Comparison of ENCODE assay signal across 33 cellular contexts in genomic region chr20:40856653-40857052, GRCh38.
"Had no signal": no experiment of that assay in that cellular context is flagged by ENCODE, and none has a peak within 500 bp of the region (broad histone marks: within the 10 kb centered on the region; RNA-seq: fewer than 3 reads in every experiment).

No MANE protein-coding gene starts in this region.

- H3K27ac Mint-ChIP-seq: activated B cell treated with CpG ODN at 0.5 μM for 24 hours; activated CD4-positive, alpha-beta memory T cell treated with anti-CD3 and anti-CD28 coated beads for 36 hours; activated CD4-positive, alpha-beta T cell treated with anti-CD3 and anti-CD28 coated beads, Interleukin-2, amount 10 ng/mL, durations not matched to agents 24 days and 14 days; activated CD8-positive, alpha-beta T cell treated with anti-CD3 and anti-CD28 coated beads for 36 hours; activated naive CD4-positive, alpha-beta T cell treated with anti-CD3 and anti-CD28 coated beads for 36 hours; activated naive CD4-positive, alpha-beta T cell treated with anti-CD3 and anti-CD28 coated beads, Interleukin-2, amount 50 U/mL, for 72 hours; activated naive CD8-positive, alpha-beta T cell treated with anti-CD3 and anti-CD28 coated beads for 36 hours; activated T-cell treated with anti-CD3 and anti-CD28 coated beads, Interleukin-2, amount 50 U/mL, for 72 hours; activated T-helper 1 cell treated with anti-CD3 and anti-CD28 coated beads, Interleukin-12 subunit alpha, Interleukin-12 subunit beta, Interleukin-2, Interleukin-4 antibody, amounts not matched to agents 30 ng/mL and 10 ng/mL and 1 ng/mL, durations not matched to agents 14 hours and 24 hours and 36 hours; activated T-helper 17 cell treated with anti-CD3 and anti-CD28 coated beads, Interleukin-2, amount 50 U/mL, for 72 hours; T-helper 1 cell treated with Interleukin-12 subunit alpha and Interleukin-12 subunit beta and Interleukin-4 antibody, amounts not matched to agents 30 μg/mL and 1 μg/mL, for 36 hours; T-helper 2 cell treated with Interferon-gamma antibody and Interleukin-4, amounts not matched to agents 5 μg/mL and 100 μg/mL, for 36 hours had no signal

- H3K4me3 Mint-ChIP-seq: activated B cell treated with CpG ODN at 0.5 μM for 24 hours; activated CD4-positive, alpha-beta memory T cell treated with anti-CD3 and anti-CD28 coated beads for 36 hours; activated CD4-positive, alpha-beta T cell treated with anti-CD3 and anti-CD28 coated beads, Interleukin-2, amount 10 ng/mL, durations not matched to agents 24 days and 14 days; activated CD8-positive, alpha-beta T cell treated with anti-CD3 and anti-CD28 coated beads for 36 hours; activated naive CD4-positive, alpha-beta T cell treated with anti-CD3 and anti-CD28 coated beads for 36 hours; activated naive CD8-positive, alpha-beta T cell treated with anti-CD3 and anti-CD28 coated beads for 36 hours; activated T-cell treated with anti-CD3 and anti-CD28 coated beads, Interleukin-2, amount 50 U/mL, for 4 hours; activated T-cell treated with anti-CD3 and anti-CD28 coated beads, Interleukin-2, amount 50 U/mL, for 72 hours; activated T-helper 1 cell treated with anti-CD3 and anti-CD28 coated beads, Interleukin-12 subunit alpha, Interleukin-12 subunit beta, Interleukin-2, Interleukin-4 antibody, amounts not matched to agents 30 ng/mL and 10 ng/mL and 1 ng/mL, durations not matched to agents 14 hours and 24 hours and 36 hours; activated T-helper 17 cell treated with anti-CD3 and anti-CD28 coated beads, Interleukin-2, amount 50 U/mL, for 72 hours; T-helper 1 cell treated with Interleukin-12 subunit alpha and Interleukin-12 subunit beta and Interleukin-4 antibody, amounts not matched to agents 30 μg/mL and 1 μg/mL, for 36 hours; T-helper 2 cell treated with Interferon-gamma antibody and Interleukin-4, amounts not matched to agents 5 μg/mL and 100 μg/mL, for 36 hours had no signal

- H3K27me3 Mint-ChIP-seq: activated B cell treated with CpG ODN at 0.5 μM for 24 hours; activated CD4-positive, alpha-beta T cell treated with anti-CD3 and anti-CD28 coated beads, Interleukin-2, amount 10 ng/mL, durations not matched to agents 24 days and 14 days; activated CD8-positive, alpha-beta T cell treated with anti-CD3 and anti-CD28 coated beads for 36 hours; activated naive CD8-positive, alpha-beta T cell treated with anti-CD3 and anti-CD28 coated beads for 36 hours; activated T-helper 17 cell treated with anti-CD3 and anti-CD28 coated beads, Interleukin-2, amount 50 U/mL, for 72 hours had no signal

- H3K4me1 Mint-ChIP-seq: activated B cell treated with CpG ODN at 0.5 μM for 24 hours; activated CD4-positive, alpha-beta T cell treated with anti-CD3 and anti-CD28 coated beads, Interleukin-2, amount 10 ng/mL, durations not matched to agents 24 days and 14 days; activated naive CD8-positive, alpha-beta T cell treated with anti-CD3 and anti-CD28 coated beads for 36 hours; activated T-helper 17 cell treated with anti-CD3 and anti-CD28 coated beads, Interleukin-2, amount 50 U/mL, for 72 hours had no signal

- H3K9me3 Mint-ChIP-seq: activated B cell treated with CpG ODN at 0.5 μM for 24 hours; activated CD4-positive, alpha-beta memory T cell treated with anti-CD3 and anti-CD28 coated beads for 36 hours; activated CD4-positive, alpha-beta T cell treated with anti-CD3 and anti-CD28 coated beads, Interleukin-2, amount 10 ng/mL, durations not matched to agents 24 days and 14 days; activated CD8-positive, alpha-beta T cell treated with anti-CD3 and anti-CD28 coated beads for 36 hours; activated naive CD4-positive, alpha-beta T cell treated with anti-CD3 and anti-CD28 coated beads for 36 hours; activated naive CD4-positive, alpha-beta T cell treated with anti-CD3 and anti-CD28 coated beads, Interleukin-2, amount 50 U/mL, for 72 hours; activated naive CD8-positive, alpha-beta T cell treated with anti-CD3 and anti-CD28 coated beads for 36 hours; activated T-cell treated with anti-CD3 and anti-CD28 coated beads, Interleukin-2, amount 50 U/mL, for 4 hours; activated T-cell treated with anti-CD3 and anti-CD28 coated beads, Interleukin-2, amount 50 U/mL, for 72 hours; activated T-helper 1 cell treated with anti-CD3 and anti-CD28 coated beads, Interleukin-12 subunit alpha, Interleukin-12 subunit beta, Interleukin-2, Interleukin-4 antibody, amounts not matched to agents 30 ng/mL and 10 ng/mL and 1 ng/mL, durations not matched to agents 14 hours and 24 hours and 36 hours; activated T-helper 17 cell treated with anti-CD3 and anti-CD28 coated beads, Interleukin-2, amount 50 U/mL, for 72 hours; T-helper 1 cell treated with Interleukin-12 subunit alpha and Interleukin-12 subunit beta and Interleukin-4 antibody, amounts not matched to agents 30 μg/mL and 1 μg/mL, for 36 hours; T-helper 2 cell treated with Interferon-gamma antibody and Interleukin-4, amounts not matched to agents 5 μg/mL and 100 μg/mL, for 36 hours had no signal

- DNase-seq: activated B cell treated with CpG ODN at 0.5 μM for 24 hours; activated CD4-positive, alpha-beta memory T cell treated with anti-CD3 and anti-CD28 coated beads for 36 hours; activated CD4-positive, alpha-beta T cell treated with anti-CD3 and anti-CD28 coated beads for 4 hours; activated CD4-positive, alpha-beta T cell treated with anti-CD3 and anti-CD28 coated beads, Interleukin-2, amount 10 ng/mL, durations not matched to agents 24 days and 14 days; activated CD4-positive, alpha-beta T cell treated with anti-CD3 and anti-CD28 coated beads, Interleukin-2, amount 50 U/mL, for 1 hour; activated CD4-positive, alpha-beta T cell treated with anti-CD3 and anti-CD28 coated beads, Interleukin-2, amount 50 U/mL, for 4 hours; activated CD4-positive, CD25-positive, alpha-beta regulatory T cell treated with anti-CD3 and anti-CD28 coated beads, Interleukin-2, amount 50 U/mL, for 72 hours; activated CD8-positive, alpha-beta memory T cell treated with anti-CD3 and anti-CD28 coated beads, Interleukin-2, amount 50 U/mL, for 4 hours; activated CD8-positive, alpha-beta T cell treated with anti-CD3 and anti-CD28 coated beads for 36 hours; activated effector memory CD4-positive, alpha-beta T cell treated with anti-CD3 and anti-CD28 coated beads, Interleukin-2, amount 50 U/mL, for 16 hours; activated gamma-delta T cell treated with Interleukin-2 at 50 U/mL for 16 hours; activated naive CD4-positive, alpha-beta T cell; activated naive CD4-positive, alpha-beta T cell treated with anti-CD3 and anti-CD28 coated beads for 36 hours; activated naive CD4-positive, alpha-beta T cell treated with anti-CD3 and anti-CD28 coated beads, Interleukin-2, amount 50 U/mL, for 16 hours; activated naive CD8-positive, alpha-beta T cell treated with anti-CD3 and anti-CD28 coated beads for 36 hours; activated T-cell treated with anti-CD3 and anti-CD28 coated beads for 4 hours; activated T-cell treated with anti-CD3 and anti-CD28 coated beads, Interleukin-2, amount 50 U/mL, for 1 hour; activated T-cell treated with anti-CD3 and anti-CD28 coated beads, Interleukin-2, amount 50 U/mL, for 4 hours; activated T-cell treated with anti-CD3 and anti-CD28 coated beads, Interleukin-2, amount 50 U/mL, for 72 hours; adrenal gland; amniotic stem cell; aorta; body of pancreas; brain microvascular endothelial cell; central memory CD4-positive, alpha-beta T cell; T-helper 1 cell; T-helper 2 cell; T-helper 9 cell had no signal

- ATAC-seq: activated CD8-positive, alpha-beta T cell treated with anti-CD3 and anti-CD28 coated beads for 36 hours; activated naive CD4-positive, alpha-beta T cell treated with anti-CD3 and anti-CD28 coated beads, Interleukin-2, amount 50 U/mL, for 72 hours; activated T-cell treated with anti-CD3 and anti-CD28 coated beads, Interleukin-2, amount 50 U/mL, for 4 hours; activated T-cell treated with anti-CD3 and anti-CD28 coated beads, Interleukin-2, amount 50 U/mL, for 72 hours; activated T-helper 17 cell treated with anti-CD3 and anti-CD28 coated beads, Interleukin-2, amount 50 U/mL, for 72 hours; body of pancreas had no signal
